Comparison of ENCODE assay signal across 19 cellular contexts in the genomic region with DNA sequence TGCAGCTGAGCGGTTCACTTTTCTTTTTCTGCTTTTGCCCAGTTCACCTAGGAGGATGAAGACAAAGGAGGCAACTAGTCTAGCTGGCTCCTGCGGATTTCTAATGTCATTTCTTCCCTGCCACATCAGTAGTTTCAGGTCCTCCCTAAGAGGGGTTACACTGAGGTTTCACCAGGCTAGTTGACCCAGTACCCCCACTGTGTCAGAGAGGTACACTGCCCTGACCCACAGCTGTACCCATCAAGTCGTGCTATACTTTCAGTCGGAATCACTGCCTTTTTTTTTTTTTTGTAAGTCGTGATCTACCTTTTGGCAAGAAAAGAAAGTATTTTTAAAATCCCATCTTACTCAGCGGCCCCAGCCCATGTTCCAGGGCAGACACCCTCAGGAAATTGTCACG.
A peak's percentile ranks its signal among the peaks of the same experiment; 100 is the strongest.
DNase-seq lines count a peak whose midpoint lies in the region; ATAC-seq and TF ChIP-seq lines count a peak whose summit lies in the region.
"Had no signal": no experiment of that assay in that cellular context is flagged by ENCODE, and none has a peak within 500 bp of the region (broad histone marks: within the 10 kb centered on the region; RNA-seq: fewer than 3 reads in every experiment).

No MANE protein-coding gene starts in this region.

- no peaks in the 10 kb centered on the region for H3K9me3 Mint-ChIP-seq in natural killer cell treated with Interleukin-12 subunit alpha and Interleukin-12 subunit beta and Interleukin-15 and Interleukin-18, amount 100 ng/mL, for 72 hours
- H3K9me3 Mint-ChIP-seq in natural killer cell (no peaks in the 10 kb centered on the region), immature natural killer cell (no peaks in the 10 kb centered on the region)
- H3K9me3 Mint-ChIP-seq in activated CD8-positive, alpha-beta T cell treated with anti-CD3 and anti-CD28 coated beads for 36 hours, result no peaks in the 10 kb centered on the region
- H3K9me3 Mint-ChIP-seq: dendritic cell treated with granulocyte-macrophage colony-stimulating factor and Interleukin-4, amounts not matched to agents 40 ng/mL and 50 ng/mL, for 4 days; mesothelial cell of epicardium; T-helper 1 cell treated with Interleukin-12 subunit alpha and Interleukin-12 subunit beta and Interleukin-4 antibody, amounts not matched to agents 30 μg/mL and 1 μg/mL, for 36 hours had no signal

- ATAC-seq in natural killer cell treated with Interleukin-12 subunit alpha and Interleukin-12 subunit beta and Interleukin-15 and Interleukin-18, amount 100 ng/mL, for 72 hours, result no peak
- ATAC-seq in natural killer cell (no peak), HG03039 (IDR thresholded peaks at IDR 0.05; ENCODE audit: unreplicated experiment) (no peak)
- ATAC-seq in activated CD8-positive, alpha-beta T cell treated with anti-CD3 and anti-CD28 coated beads for 36 hours, result no peak
- ATAC-seq: foreskin keratinocyte, right lobe of liver had no signal

- no peak for DNase-seq in natural killer cell treated with Interleukin-12 subunit alpha and Interleukin-12 subunit beta and Interleukin-15 and Interleukin-18, amount 100 ng/mL, for 72 hours (ENCODE audit: low spot score)
- no peak for DNase-seq in natural killer cell
- DNase-seq in activated CD8-positive, alpha-beta T cell treated with anti-CD3 and anti-CD28 coated beads for 36 hours, result no peak
- no peak for DNase-seq in immature natural killer cell
- no peak for DNase-seq in occipital lobe (lab: John Stamatoyannopoulos, UW)
- no peak for DNase-seq in DMS 273 treated with DMSO at 0.1 percent for 48 hours (lab: John Stamatoyannopoulos, UW)
- DNase-seq: foreskin keratinocyte, HFFc6, KBM-7, kidney glomerular epithelial cell, NCI-H1092, NCI-H2107, NCI-H526 treated with DMSO at 0.1 percent for 48 hours, SHP77 had no signal

- no peak overlapping the region for H3K4me3 Mint-ChIP-seq in natural killer cell treated with Interleukin-12 subunit alpha and Interleukin-12 subunit beta and Interleukin-15 and Interleukin-18, amount 100 ng/mL, for 72 hours
- H3K4me3 Mint-ChIP-seq in natural killer cell, result no peak overlapping the region
- H3K4me3 Mint-ChIP-seq in activated CD8-positive, alpha-beta T cell treated with anti-CD3 and anti-CD28 coated beads for 36 hours, result no peak overlapping the region
- H3K4me3 Mint-ChIP-seq in immature natural killer cell, result no peak overlapping the region
- H3K4me3 Mint-ChIP-seq: dendritic cell treated with granulocyte-macrophage colony-stimulating factor and Interleukin-4, amounts not matched to agents 40 ng/mL and 50 ng/mL, for 4 days; HFFc6; mesothelial cell of epicardium; T-helper 1 cell treated with Interleukin-12 subunit alpha and Interleukin-12 subunit beta and Interleukin-4 antibody, amounts not matched to agents 30 μg/mL and 1 μg/mL, for 36 hours had no signal

- POLR2A ChIA-PET in activated CD8-positive, alpha-beta T cell treated with anti-CD3 and anti-CD28 coated beads for 36 hours (lab: Charles Lee), result interaction anchor here (1.0 to 2.3 kb wide), 2 partner anchors 10 to 24 kb away, joined by 3 to 6 read pairs; no protein-coding TSS in a partner anchor

- H3K36me3 Mint-ChIP-seq in natural killer cell treated with Interleukin-12 subunit alpha and Interleukin-12 subunit beta and Interleukin-15 and Interleukin-18, amount 100 ng/mL, for 72 hours, result peaks cover 49% of the 10 kb centered on the region
- H3K36me3 Mint-ChIP-seq in natural killer cell (peaks cover 19% of the 10 kb centered on the region), immature natural killer cell (peaks cover 13 to 83% (median 56%) of the 10 kb centered on the region in 3 donors)
- peaks cover 84% of the 10 kb centered on the region for H3K36me3 Mint-ChIP-seq in activated CD8-positive, alpha-beta T cell treated with anti-CD3 and anti-CD28 coated beads for 36 hours (ENCODE audit: low read depth)

- H3K27ac Mint-ChIP-seq in natural killer cell treated with Interleukin-12 subunit alpha and Interleukin-12 subunit beta and Interleukin-15 and Interleukin-18, amount 100 ng/mL, for 72 hours, result peak overlapping the region; percentile 84 to 86
- H3K27ac Mint-ChIP-seq in natural killer cell (peak overlapping the region in 1 of 2 donors; percentile 78), immature natural killer cell (peak overlapping the region; percentile 64 to 94 (median 76))
- H3K27ac Mint-ChIP-seq in activated CD8-positive, alpha-beta T cell treated with anti-CD3 and anti-CD28 coated beads for 36 hours, result peak overlapping the region; percentile 66
- H3K27ac Mint-ChIP-seq: dendritic cell treated with granulocyte-macrophage colony-stimulating factor and Interleukin-4, amounts not matched to agents 40 ng/mL and 50 ng/mL, for 4 days; HFFc6; mesothelial cell of epicardium; T-helper 1 cell treated with Interleukin-12 subunit alpha and Interleukin-12 subunit beta and Interleukin-4 antibody, amounts not matched to agents 30 μg/mL and 1 μg/mL, for 36 hours had no signal

- no peaks in the 10 kb centered on the region for H3K27me3 Mint-ChIP-seq in natural killer cell treated with Interleukin-12 subunit alpha and Interleukin-12 subunit beta and Interleukin-15 and Interleukin-18, amount 100 ng/mL, for 72 hours
- H3K27me3 Mint-ChIP-seq in natural killer cell (ENCODE audit: low read depth in 2 of 2), result no peaks in the 10 kb centered on the region
- H3K27me3 Mint-ChIP-seq in activated CD8-positive, alpha-beta T cell treated with anti-CD3 and anti-CD28 coated beads for 36 hours, result no peaks in the 10 kb centered on the region
- peaks cover 0 to 41% (median 22%) of the 10 kb centered on the region in 3 donors for H3K27me3 Mint-ChIP-seq in immature natural killer cell (ENCODE audit: low read depth in 3 of 3)
- H3K27me3 Mint-ChIP-seq: dendritic cell treated with granulocyte-macrophage colony-stimulating factor and Interleukin-4, amounts not matched to agents 40 ng/mL and 50 ng/mL, for 4 days had no signal

- TF ChIP-seq CTCF in natural killer cell (IDR thresholded peaks at IDR 0.05), result no peak
- no peak for TF ChIP-seq CTCF in activated CD8-positive, alpha-beta T cell treated with anti-CD3 and anti-CD28 coated beads for 36 hours (IDR thresholded peaks at IDR 0.05)

- CTCF ChIA-PET in activated CD8-positive, alpha-beta T cell treated with anti-CD3 and anti-CD28 coated beads for 36 hours (lab: Charles Lee), result interaction anchor here (1.0 to 1.2 kb wide), 2 partner anchors 10 to 148 kb away, joined by 3 to 6 read pairs; no protein-coding TSS in a partner anchor

- peaks cover 65 to 84% of the 10 kb centered on the region in 2 donors for H3K4me1 Mint-ChIP-seq in natural killer cell treated with Interleukin-12 subunit alpha and Interleukin-12 subunit beta and Interleukin-15 and Interleukin-18, amount 100 ng/mL, for 72 hours (ENCODE audit: low read depth in 2 of 2)
- H3K4me1 Mint-ChIP-seq in natural killer cell (peaks cover 71 to 82% of the 10 kb centered on the region in 2 donors), immature natural killer cell (peaks cover 87 to 97% of the 10 kb centered on the region in 2 donors)
- peaks cover 83% of the 10 kb centered on the region for H3K4me1 Mint-ChIP-seq in activated CD8-positive, alpha-beta T cell treated with anti-CD3 and anti-CD28 coated beads for 36 hours (ENCODE audit: low read depth)

- intact Hi-C loops in natural killer cell (cut with micrococcal nuclease), result no loop called here
- intact Hi-C loops in activated CD8-positive, alpha-beta T cell treated with anti-CD3 and anti-CD28 coated beads for 36 hours (cut with micrococcal nuclease), result no loop called here
